ENCODE assay signal across 12 cellular contexts in genomic region chr3:12708584-12709192, GRCh38. TPM values are rescaled to one million over a fixed set of nuclear protein-coding genes. Genes with fewer than 3 reads are reported as not detected.
DNase-seq lines count a peak whose midpoint lies in the region; ATAC-seq, FAIRE-seq and TF ChIP-seq lines count a peak whose summit lies in the region.
"Had no signal": no experiment of that assay in that cellular context is flagged by ENCODE, and none has a peak within 500 bp of the region (broad histone marks: within the 10 kb centered on the region; RNA-seq: fewer than 3 reads in every experiment).

No MANE protein-coding gene starts in this region.

- H3K36me3 ChIP-seq in K562 (ENCODE audit: control insufficient read depth, insufficient read depth, low read length) (no peaks in the 10 kb centered on the region), hepatocyte (replicated peaks; ENCODE audit: insufficient read depth, low read depth) (no peaks in the 10 kb centered on the region)
- H3K36me3 ChIP-seq: upper lobe of left lung had no signal

- TF ChIP-seq CTCF in K562 (IDR thresholded peaks at IDR 0.05 in 2 of 3, conservative IDR thresholded peaks at IDR 0.05 in 1 of 3; ENCODE audit: insufficient read depth in 2 of 3, low read depth in 1 of 3, low read length in 3 of 3) (peak; percentile 34 to 54 (median 40); a peak in 5 of 6 replicates), hepatocyte (IDR thresholded peaks at IDR 0.05; ENCODE audit: poor library complexity) (no peak)

- 2% methylated on average over 6 of the region's 6 CpGs for WGBS in K562 (ENCODE audit: insufficient coverage, low coverage, missing lambda C conversion rate)
- WGBS in hepatocyte (ENCODE audit: low lambda C conversion rate, missing lambda C conversion rate), result 75% methylated on average over 6 of the region's 6 CpGs

- DNase-seq in A172 (ENCODE audit: low spot score) (peak; percentile 86), HK-2 (ENCODE audit: unreplicated experiment) (peak; percentile 31), K562 (ENCODE audit: extremely low read depth in 1 of 4, low spot score in 3 of 4) (peak in 2 of 4 experiments; percentile 8 to 34), hepatocyte (ENCODE audit: low spot score) (peak; percentile 59), frontal cortex (ENCODE audit: low spot score in 2 of 2) (no peak), NOMO-1 treated with DMSO at 0.1 percent for 48 hours (lab: John Stamatoyannopoulos, UW; ENCODE audit: unreplicated experiment) (no peak)
- DNase-seq in stimulated activated naive CD8-positive, alpha-beta T cell treated with anti-CD3 and anti-CD28 coated beads, Interleukin-15, amount 100 ng/mL, for 72 hours, result no peak
- DNase-seq: NCI-H774, upper lobe of left lung had no signal

- TF ChIP-seq POLR2A in K562 (conservative IDR thresholded peaks at IDR 0.05), result no peak

- in situ Hi-C loops in K562 (cut with MboI), result loop anchor here (5.0 kb wide), 1 partner anchor 189 kb away; no protein-coding TSS in a partner anchor

- peaks cover 18% of the 10 kb centered on the region for H3K27me3 Mint-ChIP-seq in stimulated activated naive CD8-positive, alpha-beta T cell treated with anti-CD3 and anti-CD28 coated beads, Interleukin-15, amount 100 ng/mL, for 72 hours

- H3K4me1 ChIP-seq in K562 (replicated peaks in 1 of 2; ENCODE audit: control insufficient read depth in 2 of 2, insufficient read depth in 2 of 2, low read length in 2 of 2), result no peaks in the 10 kb centered on the region
- no peaks in the 10 kb centered on the region for H3K4me1 ChIP-seq in hepatocyte (ENCODE audit: insufficient read depth)
- H3K4me1 ChIP-seq: upper lobe of left lung had no signal

- no peak overlapping the region for H2AFZ ChIP-seq in K562 (ENCODE audit: low read depth, low read length)
- H2AFZ ChIP-seq in hepatocyte, result no peak overlapping the region

- no peaks in the 10 kb centered on the region for H3K9me2 ChIP-seq in hepatocyte (replicated peaks; ENCODE audit: insufficient read depth)

- H3K9ac ChIP-seq in K562 (ENCODE audit: insufficient read depth in 1 of 2, low read depth in 2 of 2, low read length in 2 of 2), result no peak overlapping the region

- H3K27ac Mint-ChIP-seq in stimulated activated naive CD8-positive, alpha-beta T cell treated with anti-CD3 and anti-CD28 coated beads, Interleukin-15, amount 100 ng/mL, for 72 hours, result no peak overlapping the region
- H3K27ac Mint-ChIP-seq: B cell had no signal

- peak in 1 of 2 experiments; percentile 53; a peak in 2 of 4 replicates for TF ChIP-seq RAD21 in K562 (CRISPR knock-in tag; conservative IDR thresholded peaks at IDR 0.05 in 1 of 2, IDR thresholded peaks at IDR 0.05 in 1 of 2)

- POLR2A ChIA-PET in K562 (lab: Yijun Ruan, JAX), result interaction anchor here (0.6 to 2.1 kb wide), 4 partner anchors 10 to 133 kb away, joined by 3 to 9 read pairs (median 4); no protein-coding TSS in a partner anchor

- CTCF ChIA-PET in K562 (lab: Yijun Ruan, JAX; ENCODE audit: low intra/inter-chr PET ratio), result no interaction called here

- H3K4me3 ChIP-seq in K562 (no peak overlapping the region), hepatocyte (no peak overlapping the region)
- H3K4me3 ChIP-seq: upper lobe of left lung had no signal

- H3K4me2 ChIP-seq in K562 (ENCODE audit: insufficient read depth, low read length) (no peak overlapping the region), hepatocyte (no peak overlapping the region)

- H3K79me2 ChIP-seq in K562 (ENCODE audit: control insufficient read depth, insufficient read depth, low read length), result no peaks in the 10 kb centered on the region
- H3K79me2 ChIP-seq in hepatocyte, result no peaks in the 10 kb centered on the region

- intact Hi-C loops in K562 (cut with micrococcal nuclease), result loop anchor here (10.0 kb wide), 1 partner anchor 286 kb away; no protein-coding TSS in a partner anchor

- no peaks in the 10 kb centered on the region for H3K9me3 ChIP-seq in K562 (replicated peaks; ENCODE audit: control insufficient read depth, insufficient read depth, low read depth, low read length)
- H3K9me3 ChIP-seq in hepatocyte (ENCODE audit: low read depth), result no peaks in the 10 kb centered on the region
- H3K9me3 ChIP-seq: upper lobe of left lung had no signal

- H4K20me1 ChIP-seq in K562 (replicated peaks; ENCODE audit: control insufficient read depth, insufficient read depth, low read length) (no peaks in the 10 kb centered on the region), hepatocyte (ENCODE audit: insufficient read depth, poor library complexity, severe bottlenecking) (no peaks in the 10 kb centered on the region)

- H3K4me3 Mint-ChIP-seq in stimulated activated naive CD8-positive, alpha-beta T cell treated with anti-CD3 and anti-CD28 coated beads, Interleukin-15, amount 100 ng/mL, for 72 hours, result no peak overlapping the region
- H3K4me3 Mint-ChIP-seq: B cell had no signal

- BruUV-seq in K562 (replicated peaks; lab: Mats Ljungman, UMichigan), result no TSS peak

- no peak for FAIRE-seq in K562 (lab: Jason Lieb, UNC)
- no peak for FAIRE-seq in frontal cortex (lab: Jason Lieb, UNC)
- FAIRE-seq: islet of Langerhans had no signal

- H3K27me3 ChIP-seq in K562 (ENCODE audit: control insufficient read depth in 2 of 2, insufficient read depth in 2 of 2, low read length in 2 of 2) (peaks cover 19 to 36% of the 10 kb centered on the region in 2 experiments), hepatocyte (no peaks in the 10 kb centered on the region)
- H3K27me3 ChIP-seq: upper lobe of left lung had no signal

- H3K9me1 ChIP-seq in K562 (ENCODE audit: control insufficient read depth, insufficient read depth, low read length), result no peaks in the 10 kb centered on the region

- H3K9me3 Mint-ChIP-seq in stimulated activated naive CD8-positive, alpha-beta T cell treated with anti-CD3 and anti-CD28 coated beads, Interleukin-15, amount 100 ng/mL, for 72 hours, result no peaks in the 10 kb centered on the region

- H3K27ac ChIP-seq in K562 (ENCODE audit: extremely low read depth, low read depth, low read length) (no peak overlapping the region), hepatocyte (no peak overlapping the region)
- H3K27ac ChIP-seq: upper lobe of left lung had no signal

- ATAC-seq in K562 (peak; percentile 40; the same call in 1 of the 3 replicates), HG02870 (IDR thresholded peaks at IDR 0.05; ENCODE audit: unreplicated experiment) (no peak)
- ATAC-seq in stimulated activated naive CD8-positive, alpha-beta T cell treated with anti-CD3 and anti-CD28 coated beads, Interleukin-15, amount 100 ng/mL, for 72 hours, result no peak

- H3K4me1 Mint-ChIP-seq in stimulated activated naive CD8-positive, alpha-beta T cell treated with anti-CD3 and anti-CD28 coated beads, Interleukin-15, amount 100 ng/mL, for 72 hours, result no peaks in the 10 kb centered on the region

- TF ChIP-seq EP300 in K562 (IDR thresholded peaks at IDR 0.05; ENCODE audit: low read length), result no peak

RNA-seq across cellular contexts. Expression of gene RAF1, which starts 44.8 kb away (rescaled TPM):
- total RNA-seq in A172 (2014; rRNA removed; shearing (Covaris generic)), result 115 and 133 TPM in 2 replicates
- 242 and 294 TPM in 2 replicates for total RNA-seq in K562 (2011; cell fraction: chromatin; rRNA removed; ENCODE audit: low replicate concordance)
- 149 and 152 TPM in 2 replicates for total RNA-seq in K562 (2011; cell fraction: nucleolus; rRNA removed)
- total RNA-seq in K562 (2011; cell fraction: nucleoplasm; rRNA removed), result 183 and 224 TPM in 2 replicates
- total RNA-seq in K562 (2014; rRNA removed), result 74.5 and 104 TPM in 2 replicates
- 91.4 and 95.2 TPM in 2 replicates for total RNA-seq in K562 (2014; rRNA removed; fragmentation: Illumina TruSeq; extraction: Trizol)
- total RNA-seq in K562 (2015; rRNA removed; fragmentation: Illumina TruSeq; extraction: Trizol), result 92.6 and 97.5 TPM in 2 replicates
- 78.3 and 83.2 TPM in 2 replicates for total RNA-seq in K562 (2021)
- 155 and 183 TPM in 2 replicates for polyA plus RNA-seq in K562 (2011; rRNA removed)
- 124 and 134 TPM in 2 replicates for polyA plus RNA-seq in K562 (2011; cell fraction: cytosol; rRNA removed)
- polyA plus RNA-seq in K562 (2011; cell fraction: nucleus; rRNA removed), result 176 and 181 TPM in 2 replicates
- 61.9 and 70.8 TPM in 2 replicates for polyA plus RNA-seq in K562 (2012)
- polyA plus RNA-seq in K562 (2014; fragmentation: Illumina TruSeq; extraction: Trizol), result 95.5 and 106 TPM in 2 replicates
- polyA plus RNA-seq in K562 (2014; fragmentation: Nextera tagmentation; extraction: Ambion mirVana), result 10 to 100 TPM; 28.0 to 32.3 TPM
- polyA plus RNA-seq in K562 (2014; rRNA removed), result 85.6 and 96.8 TPM in 2 replicates
- 208 and 239 TPM in 2 replicates for polyA minus RNA-seq in K562 (2011; rRNA and poly(A)+ RNA removed)
- polyA minus RNA-seq in K562 (2011; cell fraction: cytosol; rRNA and poly(A)+ RNA removed), result 66.7 and 92.6 TPM in 2 replicates
- 109 and 169 TPM in 2 replicates for polyA minus RNA-seq in K562 (2011; cell fraction: nucleus; rRNA and poly(A)+ RNA removed)
- total RNA-seq in hepatocyte, result 114 and 118 TPM in 2 replicates
- 78.0 and 79.8 TPM in 2 replicates for polyA plus RNA-seq in hepatocyte
- total RNA-seq in frontal cortex, result 199 TPM

RNA-seq across cellular contexts. Expression of gene TMEM40, which starts 50.4 kb away (rescaled TPM):
- total RNA-seq in A172 (2014; rRNA removed; shearing (Covaris generic)), result 2.9 TPM in 1 of 2 replicates, not detected in the other
- not detected in 2 replicates for total RNA-seq in K562 (2011; cell fraction: chromatin; rRNA removed; ENCODE audit: low replicate concordance)
- not detected in 2 replicates for total RNA-seq in K562 (2011; cell fraction: nucleolus; rRNA removed)
- total RNA-seq in K562 (2011; cell fraction: nucleoplasm; rRNA removed), result not detected in 2 replicates
- total RNA-seq in K562 (2014; rRNA removed) (not detected in 2 replicates), K562 (2014; rRNA removed; fragmentation: Illumina TruSeq; extraction: Trizol) (not detected in 2 replicates), K562 (2015; rRNA removed; fragmentation: Illumina TruSeq; extraction: Trizol) (not detected in 2 replicates), K562 (2021) (not detected in 2 replicates), hepatocyte (0.52 TPM in 1 of 2 replicates, not detected in the other), frontal cortex (not detected)
- polyA plus RNA-seq in K562 (2011; rRNA removed) (0.31 TPM in 1 of 2 replicates, not detected in the other), K562 (2014; fragmentation: Illumina TruSeq; extraction: Trizol) (not detected in 2 replicates), K562 (2014; fragmentation: Nextera tagmentation; extraction: Ambion mirVana) (under 1 TPM; 0.11 to 0.14 TPM), K562 (2014; rRNA removed) (not detected in 2 replicates), hepatocyte (0.68 and 1.6 TPM in 2 replicates)
- not detected in 2 replicates for polyA plus RNA-seq in K562 (2011; cell fraction: cytosol; rRNA removed)
- polyA plus RNA-seq in K562 (2011; cell fraction: nucleus; rRNA removed), result not detected in 2 replicates
- polyA plus RNA-seq in K562 (2012), result not detected in 2 replicates
- not detected in 2 replicates for polyA minus RNA-seq in K562 (2011; rRNA and poly(A)+ RNA removed)
- not detected in 2 replicates for polyA minus RNA-seq in K562 (2011; cell fraction: cytosol; rRNA and poly(A)+ RNA removed)
- not detected in 2 replicates for polyA minus RNA-seq in K562 (2011; cell fraction: nucleus; rRNA and poly(A)+ RNA removed)
- total RNA-seq: B cell had no signal

Comparison
In these comparisons a context has a peak if more than half of its experiments do, and no peak if none do; other contexts are left out.
1. DNase-seq: peak in A172 (single experiment), HK-2 (single experiment) and hepatocyte (single experiment); none in frontal cortex (0 of 2), NOMO-1 treated with DMSO at 0.1 percent for 48 hours (single experiment) and stimulated activated naive CD8-positive, alpha-beta T cell treated with anti-CD3 and anti-CD28 coated beads, Interleukin-15, amount 100 ng/mL, for 72 hours (0 of 2).